Comparison of ENCODE assay signal across 1 cellular context in genomic region chr7:74579800-74580685, GRCh38.
TF ChIP-seq lines count a peak whose summit lies in the region.

No MANE protein-coding gene starts in this region.

TF ChIP-seq in HepG2, 621 proteins besides CTCF, POLR2A, EP300 and RAD21 (continued from another document):
- no peak for TF ChIP-seq GMEB2 (CRISPR knock-in tag; IDR thresholded peaks at IDR 0.05; ENCODE audit: low read depth)
- TF ChIP-seq ZNF678 (CRISPR knock-in tag; IDR thresholded peaks at IDR 0.05), result 0 out of 2 replicates have a peak, but pooled peaks have one; percentile 71
- TF ChIP-seq IKZF1 (IDR thresholded peaks at IDR 0.05), result no peak
- peak; percentile 39; the same call in 1 of the 2 replicates for TF ChIP-seq ZNF280B (CRISPR knock-in tag; IDR thresholded peaks at IDR 0.05; ENCODE audit: borderline replicate concordance)
- TF ChIP-seq ZNF414 (CRISPR knock-in tag; IDR thresholded peaks at IDR 0.05), result peak; percentile 63; the same call in 1 of the 2 replicates
- no peak for TF ChIP-seq KLF13 (CRISPR knock-in tag; IDR thresholded peaks at IDR 0.05)
- peak; percentile 71; the same call in 1 of the 2 replicates for TF ChIP-seq CBX5 (CRISPR knock-in tag; IDR thresholded peaks at IDR 0.05; ENCODE audit: borderline replicate concordance)
- 0 out of 2 replicates have a peak, but pooled peaks have one; percentile 51 for TF ChIP-seq SP4 (CRISPR knock-in tag; IDR thresholded peaks at IDR 0.05)
- TF ChIP-seq ZNF317 (CRISPR knock-in tag; IDR thresholded peaks at IDR 0.05), result peak; percentile 55; the same call in 1 of the 2 replicates
- TF ChIP-seq CCDC6 (CRISPR knock-in tag; IDR thresholded peaks at IDR 0.05), result no peak
- TF ChIP-seq RFX1 (IDR thresholded peaks at IDR 0.05), result no peak
- 0 out of 2 replicates have a peak, but pooled peaks have one; percentile 10 for TF ChIP-seq ZNF12 (CRISPR knock-in tag; IDR thresholded peaks at IDR 0.05)
- no peak for TF ChIP-seq ZNF841 (CRISPR knock-in tag; IDR thresholded peaks at IDR 0.05; ENCODE audit: borderline replicate concordance)
- TF ChIP-seq REL (CRISPR knock-in tag; conservative IDR thresholded peaks at IDR 0.05), result no peak
- TF ChIP-seq BRCA1 (CRISPR knock-in tag; IDR thresholded peaks at IDR 0.05), result peak; percentile 48; the same call in 1 of the 2 replicates
- TF ChIP-seq RFXANK (CRISPR knock-in tag; IDR thresholded peaks at IDR 0.05), result no peak
- TF ChIP-seq MED13 (CRISPR knock-in tag; IDR thresholded peaks at IDR 0.05), result peak; percentile 42; the same call in 1 of the 2 replicates
- no peak; the same call in 1 of the 2 replicates for TF ChIP-seq MYPOP (CRISPR knock-in tag; IDR thresholded peaks at IDR 0.05)
- TF ChIP-seq ZSCAN12 (CRISPR knock-in tag; IDR thresholded peaks at IDR 0.05), result no peak
- TF ChIP-seq ZNF350 (CRISPR knock-in tag; IDR thresholded peaks at IDR 0.05; ENCODE audit: borderline replicate concordance, low read depth), result peak; percentile 88; the same call in 1 of the 2 replicates
- TF ChIP-seq PCBP1 (IDR thresholded peaks at IDR 0.05; ENCODE audit: borderline replicate concordance, low read depth, low read length), result no peak
- TF ChIP-seq ETS1 (CRISPR knock-in tag; IDR thresholded peaks at IDR 0.05), result no peak
- 0 out of 2 replicates have a peak, but pooled peaks have one; percentile 51 for TF ChIP-seq SMYD3 (CRISPR knock-in tag; IDR thresholded peaks at IDR 0.05)
- TF ChIP-seq ZNF264 (CRISPR knock-in tag; IDR thresholded peaks at IDR 0.05), result peak; percentile 91
- peak; percentile 61 for TF ChIP-seq SMAD3 (CRISPR knock-in tag; IDR thresholded peaks at IDR 0.05)
- no peak for TF ChIP-seq ZNF431 (CRISPR knock-in tag; IDR thresholded peaks at IDR 0.05; ENCODE audit: borderline replicate concordance, low read depth)
TF ChIP-seq in HepG2: peak in this region for 290.
